In genomic region chr1:93221913-93222312, GRCh38 we compare ENCODE assay signal across 1 cellular context.
TF ChIP-seq lines count a peak whose summit lies in the region.

No MANE protein-coding gene starts in this region.

TF ChIP-seq in HepG2, 621 proteins besides CTCF, POLR2A, EP300 and RAD21 (continued from another document and continues in another):
- TF ChIP-seq SKIL (CRISPR knock-in tag; IDR thresholded peaks at IDR 0.05; ENCODE audit: borderline replicate concordance), result no peak
- no peak for TF ChIP-seq ZNF142 (CRISPR knock-in tag; IDR thresholded peaks at IDR 0.05)
- 0 out of 2 replicates have a peak, but pooled peaks have one; percentile 43 for TF ChIP-seq DMAP1 (CRISPR knock-in tag; IDR thresholded peaks at IDR 0.05)
- no peak for TF ChIP-seq BCL3 (CRISPR knock-in tag; IDR thresholded peaks at IDR 0.05)
- no peak for TF ChIP-seq HOXA7 (CRISPR knock-in tag; IDR thresholded peaks at IDR 0.05)
- 0 out of 2 replicates have a peak, but pooled peaks have one; percentile 49 for TF ChIP-seq ZNF644 (CRISPR knock-in tag; IDR thresholded peaks at IDR 0.05; ENCODE audit: low read depth)
- TF ChIP-seq HNRNPK (IDR thresholded peaks at IDR 0.05; ENCODE audit: low read depth, low read length, poor library complexity, severe bottlenecking), result no peak
- no peak for TF ChIP-seq ELF4 (CRISPR knock-in tag; IDR thresholded peaks at IDR 0.05; ENCODE audit: borderline replicate concordance)
- TF ChIP-seq ZFP37 (CRISPR knock-in tag; IDR thresholded peaks at IDR 0.05; ENCODE audit: borderline replicate concordance), result no peak
- peak; percentile 41; the same call in 1 of the 2 replicates for TF ChIP-seq CREM (IDR thresholded peaks at IDR 0.05)
- TF ChIP-seq CREM (CRISPR knock-in tag; IDR thresholded peaks at IDR 0.05), result no peak
- TF ChIP-seq IKZF5 (CRISPR knock-in tag; IDR thresholded peaks at IDR 0.05), result peak; percentile 61; the same call in 1 of the 2 replicates
- TF ChIP-seq ZNF547 (CRISPR knock-in tag; IDR thresholded peaks at IDR 0.05), result no peak
- TF ChIP-seq KLF12 (CRISPR knock-in tag; IDR thresholded peaks at IDR 0.05; ENCODE audit: borderline replicate concordance), result no peak
- TF ChIP-seq SIN3B (IDR thresholded peaks at IDR 0.05; ENCODE audit: low read length), result no peak
- peak; percentile 15; the same call in 1 of the 2 replicates for TF ChIP-seq ZNF609 (CRISPR knock-in tag; IDR thresholded peaks at IDR 0.05; ENCODE audit: borderline replicate concordance)
- TF ChIP-seq DR1 (CRISPR knock-in tag; IDR thresholded peaks at IDR 0.05), result no peak
- no peak for TF ChIP-seq NFYB (CRISPR knock-in tag; IDR thresholded peaks at IDR 0.05)
- TF ChIP-seq ZNF510 (CRISPR knock-in tag; IDR thresholded peaks at IDR 0.05; ENCODE audit: low read depth), result no peak
- TF ChIP-seq ZNF574 (CRISPR knock-in tag; IDR thresholded peaks at IDR 0.05), result 0 out of 2 replicates have a peak, but pooled peaks have one; percentile 31
- TF ChIP-seq HOXA5 (CRISPR knock-in tag; IDR thresholded peaks at IDR 0.05), result no peak
- no peak for TF ChIP-seq GPBP1L1 (CRISPR knock-in tag; IDR thresholded peaks at IDR 0.05)
- no peak for TF ChIP-seq MTF2 (CRISPR knock-in tag; IDR thresholded peaks at IDR 0.05; ENCODE audit: borderline replicate concordance)
- TF ChIP-seq FOXA3 (CRISPR knock-in tag; IDR thresholded peaks at IDR 0.05), result peak; percentile 67
- no peak for TF ChIP-seq ZNF317 (CRISPR knock-in tag; IDR thresholded peaks at IDR 0.05)
- TF ChIP-seq ATF1 (CRISPR knock-in tag; IDR thresholded peaks at IDR 0.05), result 0 out of 2 replicates have a peak, but pooled peaks have one; percentile 18
- TF ChIP-seq SALL1 (CRISPR knock-in tag; IDR thresholded peaks at IDR 0.05), result peak; percentile 87
- no peak for TF ChIP-seq ZBTB10 (CRISPR knock-in tag; IDR thresholded peaks at IDR 0.05; ENCODE audit: borderline replicate concordance)
- TF ChIP-seq STAT5B (CRISPR knock-in tag; IDR thresholded peaks at IDR 0.05), result no peak
- no peak for TF ChIP-seq MXD1 (CRISPR knock-in tag; IDR thresholded peaks at IDR 0.05)
- TF ChIP-seq ZNF546 (CRISPR knock-in tag; conservative IDR thresholded peaks at IDR 0.05), result no peak
- peak; percentile 59 for TF ChIP-seq MAX (IDR thresholded peaks at IDR 0.05)
- no peak for TF ChIP-seq GABPB1 (CRISPR knock-in tag; IDR thresholded peaks at IDR 0.05)
- 0 out of 2 replicates have a peak, but pooled peaks have one; percentile 17 for TF ChIP-seq HDAC1 (CRISPR knock-in tag; IDR thresholded peaks at IDR 0.05)
- TF ChIP-seq ZNF234 (CRISPR knock-in tag; conservative IDR thresholded peaks at IDR 0.05), result no peak
- no peak for TF ChIP-seq ZNF296 (CRISPR knock-in tag; conservative IDR thresholded peaks at IDR 0.05)
